ENCODE assay signal across 14 cellular contexts in the genomic region with DNA sequence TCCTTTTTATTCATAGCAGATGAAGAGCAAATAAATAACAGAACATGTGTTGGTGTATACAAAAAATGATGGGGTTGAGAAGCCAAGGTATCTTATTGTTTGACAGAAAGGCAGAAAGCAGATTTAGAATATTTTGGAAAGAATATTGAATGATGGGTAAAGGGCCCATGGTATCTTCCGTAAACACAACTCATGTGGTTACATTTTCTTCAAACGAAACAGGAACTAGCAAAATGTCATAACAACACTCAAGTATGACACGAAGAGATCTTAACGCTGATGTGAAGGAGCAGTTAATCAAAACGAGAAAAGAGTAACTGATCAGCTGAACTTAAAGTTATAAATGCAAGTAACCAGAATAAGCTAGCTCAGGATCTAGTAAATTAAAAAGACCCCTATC.
DNase-seq lines count a peak whose midpoint lies in the region; ATAC-seq, FAIRE-seq and TF ChIP-seq lines count a peak whose summit lies in the region.
"Had no signal": no experiment of that assay in that cellular context is flagged by ENCODE, and none has a peak within 500 bp of the region (broad histone marks: within the 10 kb centered on the region; RNA-seq: fewer than 3 reads in every experiment).

No MANE protein-coding gene starts in this region.

- H3K4me1 Mint-ChIP-seq in chondrocyte (ENCODE audit: low read depth), result no peaks in the 10 kb centered on the region

- H3K36me3 Mint-ChIP-seq in chondrocyte (ENCODE audit: low read depth), result no peaks in the 10 kb centered on the region
- H3K36me3 Mint-ChIP-seq: activated CD4-positive, alpha-beta memory T cell treated with anti-CD3 and anti-CD28 coated beads for 36 hours had no signal

- no TSS peak for BruUV-seq in K562 (replicated peaks; lab: Mats Ljungman, UMichigan)

- no peak for TF ChIP-seq EP300 in K562 (IDR thresholded peaks at IDR 0.05; ENCODE audit: low read length)

- no peaks in the 10 kb centered on the region for H3K9me3 Mint-ChIP-seq in chondrocyte (ENCODE audit: low read depth)
- H3K9me3 Mint-ChIP-seq: activated CD4-positive, alpha-beta memory T cell treated with anti-CD3 and anti-CD28 coated beads for 36 hours had no signal

- H3K9me3 ChIP-seq in K562 (replicated peaks; ENCODE audit: control insufficient read depth, insufficient read depth, low read depth, low read length), result no peaks in the 10 kb centered on the region
- H3K9me3 ChIP-seq: pancreas had no signal

- CTCF ChIA-PET in K562 (lab: Yijun Ruan, JAX; ENCODE audit: low intra/inter-chr PET ratio), result no interaction called here

- peak overlapping the region; percentile 63 for H3K27ac ChIP-seq in HL-60 (replicated peaks)
- H3K27ac ChIP-seq in K562 (ENCODE audit: extremely low read depth, low read depth, low read length), result peak overlapping the region; percentile 20; the same call in 1 of the 3 replicates
- H3K27ac ChIP-seq: pancreas had no signal

- H4K20me1 ChIP-seq in K562 (replicated peaks; ENCODE audit: control insufficient read depth, insufficient read depth, low read length), result no peaks in the 10 kb centered on the region

- ATAC-seq in GM21423 (IDR thresholded peaks at IDR 0.05; ENCODE audit: unreplicated experiment), result peak; percentile 69
- ATAC-seq in K562, result no peak
- no peak for ATAC-seq in HG03196 (IDR thresholded peaks at IDR 0.05; ENCODE audit: unreplicated experiment)
- ATAC-seq: pancreas had no signal

- intact Hi-C loops in K562 (cut with micrococcal nuclease), result no loop called here

- DNase-seq in GM18507 (ENCODE audit: extremely low spot score, insufficient read length, low read depth), result no peak
- DNase-seq in HL-60 (ENCODE audit: low read depth in 1 of 2, low spot score in 1 of 2), result peak; percentile 34 to 45
- peak in 1 of 4 experiments; percentile 15 for DNase-seq in K562 (ENCODE audit: extremely low read depth in 1 of 4, low spot score in 3 of 4)
- no peak for DNase-seq in central memory CD4-positive, alpha-beta T cell
- no peak for DNase-seq in NCI-H345 (lab: John Stamatoyannopoulos, UW)
- DNase-seq in chondrocyte (ENCODE audit: low spot score), result no peak
- DNase-seq: activated CD4-positive, alpha-beta memory T cell treated with anti-CD3 and anti-CD28 coated beads for 36 hours; islet precursor cell; NCI-H187; pancreas; stimulated activated CD4-positive, alpha-beta T cell treated with anti-CD3 and anti-CD28 coated beads, Interleukin-1b, Interleukin-23, amount 100 ng/mL, for 48 hours had no signal

- peak overlapping the region; percentile 82 for H2AFZ ChIP-seq in K562 (ENCODE audit: low read depth, low read length)

- no peak for TF ChIP-seq RAD21 in K562 (CRISPR knock-in tag; conservative IDR thresholded peaks at IDR 0.05 in 1 of 2, IDR thresholded peaks at IDR 0.05 in 1 of 2)

- peaks cover 11% of the 10 kb centered on the region for H3K27me3 Mint-ChIP-seq in chondrocyte (ENCODE audit: low read depth)
- H3K27me3 Mint-ChIP-seq: activated CD4-positive, alpha-beta memory T cell treated with anti-CD3 and anti-CD28 coated beads for 36 hours had no signal

- peaks cover 0 to 6% of the 10 kb centered on the region in 2 experiments; a peak in 2 of 5 replicates for H3K4me1 ChIP-seq in K562 (replicated peaks in 1 of 2; ENCODE audit: control insufficient read depth in 2 of 2, insufficient read depth in 2 of 2, low read length in 2 of 2)
- H3K4me1 ChIP-seq: pancreas had no signal

- H3K4me3 ChIP-seq in HL-60 (replicated peaks; ENCODE audit: insufficient read depth, low read length) (no peak overlapping the region), K562 (no peak overlapping the region)
- H3K4me3 ChIP-seq: pancreas had no signal

- WGBS in K562 (ENCODE audit: insufficient coverage, low coverage, missing lambda C conversion rate), result 0% methylated on average over 5 of the region's 5 CpGs

- no peaks in the 10 kb centered on the region for H3K9me1 ChIP-seq in K562 (ENCODE audit: control insufficient read depth, insufficient read depth, low read length)

- H3K27me3 ChIP-seq in HL-60 (ENCODE audit: insufficient read depth, poor library complexity, severe bottlenecking) (no peaks in the 10 kb centered on the region), K562 (ENCODE audit: control insufficient read depth in 2 of 2, insufficient read depth in 2 of 2, low read length in 2 of 2) (no peaks in the 10 kb centered on the region)
- H3K27me3 ChIP-seq: pancreas had no signal

- no peaks in the 10 kb centered on the region for H3K36me3 ChIP-seq in K562 (ENCODE audit: control insufficient read depth, insufficient read depth, low read length)
- H3K36me3 ChIP-seq: pancreas had no signal

- no peak for TF ChIP-seq CTCF in HL-60 (IDR thresholded peaks at IDR 0.05; ENCODE audit: insufficient read depth, low read length)
- no peak for TF ChIP-seq CTCF in K562 (IDR thresholded peaks at IDR 0.05 in 2 of 3, conservative IDR thresholded peaks at IDR 0.05 in 1 of 3; ENCODE audit: insufficient read depth in 2 of 3, low read depth in 1 of 3, low read length in 3 of 3)
- TF ChIP-seq CTCF in chondrocyte (IDR thresholded peaks at IDR 0.05), result no peak

- FAIRE-seq in GM18507 (lab: Jason Lieb, UNC), result peak; percentile 47
- peak; percentile 40 for FAIRE-seq in K562 (lab: Jason Lieb, UNC)
- FAIRE-seq: astrocyte, pancreas had no signal

- no peak overlapping the region for H3K9ac ChIP-seq in K562 (ENCODE audit: insufficient read depth in 1 of 2, low read depth in 2 of 2, low read length in 2 of 2)

- TF ChIP-seq POLR2A in K562 (conservative IDR thresholded peaks at IDR 0.05), result no peak

- no peak overlapping the region for H3K4me3 Mint-ChIP-seq in chondrocyte (ENCODE audit: unreplicated experiment)
- H3K4me3 Mint-ChIP-seq: activated CD4-positive, alpha-beta memory T cell treated with anti-CD3 and anti-CD28 coated beads for 36 hours had no signal

- H3K27ac Mint-ChIP-seq in chondrocyte (ENCODE audit: unreplicated experiment), result no peak overlapping the region
- H3K27ac Mint-ChIP-seq: activated CD4-positive, alpha-beta memory T cell treated with anti-CD3 and anti-CD28 coated beads for 36 hours had no signal

- in situ Hi-C loops in K562 (cut with MboI), result no loop called here

- peak overlapping the region; percentile 26; the same call in 1 of the 2 replicates for H3K4me2 ChIP-seq in K562 (ENCODE audit: insufficient read depth, low read length)

- H3K79me2 ChIP-seq in K562 (ENCODE audit: control insufficient read depth, insufficient read depth, low read length), result no peaks in the 10 kb centered on the region

- POLR2A ChIA-PET in K562 (lab: Yijun Ruan, JAX), result no interaction called here

TF ChIP-seq in K562, 482 proteins besides CTCF, POLR2A, EP300 and RAD21 (continues in another document):
- TF ChIP-seq NFIX (CRISPR knock-in tag; IDR thresholded peaks at IDR 0.05; ENCODE audit: low read depth) (no peak), SRF (CRISPR knock-in tag; IDR thresholded peaks at IDR 0.05) (no peak), FOSL1 (tag; conservative IDR thresholded peaks at IDR 0.05) (peak; percentile 31; the same call in 1 of the 2 replicates), HDAC6 (IDR thresholded peaks at IDR 0.05; ENCODE audit: low read depth, low read length) (no peak), ZNF561 (CRISPR knock-in tag; conservative IDR thresholded peaks at IDR 0.05) (no peak), ARID1B (IDR thresholded peaks at IDR 0.05) (peak; percentile 34; the same call in 1 of the 2 replicates), ZNF212 (CRISPR knock-in tag; IDR thresholded peaks at IDR 0.05) (no peak), PHF8 (IDR thresholded peaks at IDR 0.05; ENCODE audit: borderline replicate concordance, low read length) (no peak), TAL1 (IDR thresholded peaks at IDR 0.05) (no peak; the same call in 1 of the 2 replicates), ZNF444 (CRISPR knock-in tag; IDR thresholded peaks at IDR 0.05) (no peak), ZNF766 (CRISPR knock-in tag; conservative IDR thresholded peaks at IDR 0.05) (no peak), HNRNPK (IDR thresholded peaks at IDR 0.05; ENCODE audit: low read depth, low read length, poor library complexity, severe bottlenecking) (no peak), FOXP1 (CRISPR knock-in tag; IDR thresholded peaks at IDR 0.05) (no peak), ELF2 (CRISPR knock-in tag; IDR thresholded peaks at IDR 0.05) (peak; percentile 64; the same call in 1 of the 2 replicates), TCF3 (CRISPR knock-in tag; IDR thresholded peaks at IDR 0.05) (peak; percentile 52)
- TF ChIP-seq, protein P1, sequence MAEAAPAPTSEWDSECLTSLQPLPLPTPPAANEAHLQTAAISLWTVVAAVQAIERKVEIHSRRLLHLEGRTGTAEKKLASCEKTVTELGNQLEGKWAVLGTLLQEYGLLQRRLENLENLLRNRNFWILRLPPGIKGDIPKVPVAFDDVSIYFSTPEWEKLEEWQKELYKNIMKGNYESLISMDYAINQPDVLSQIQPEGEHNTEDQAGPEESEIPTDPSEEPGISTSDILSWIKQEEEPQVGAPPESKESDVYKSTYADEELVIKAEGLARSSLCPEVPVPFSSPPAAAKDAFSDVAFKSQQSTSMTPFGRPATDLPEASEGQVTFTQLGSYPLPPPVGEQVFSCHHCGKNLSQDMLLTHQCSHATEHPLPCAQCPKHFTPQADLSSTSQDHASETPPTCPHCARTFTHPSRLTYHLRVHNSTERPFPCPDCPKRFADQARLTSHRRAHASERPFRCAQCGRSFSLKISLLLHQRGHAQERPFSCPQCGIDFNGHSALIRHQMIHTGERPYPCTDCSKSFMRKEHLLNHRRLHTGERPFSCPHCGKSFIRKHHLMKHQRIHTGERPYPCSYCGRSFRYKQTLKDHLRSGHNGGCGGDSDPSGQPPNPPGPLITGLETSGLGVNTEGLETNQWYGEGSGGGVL (CRISPR knock-in tag; IDR thresholded peaks at IDR 0.05), result no peak
- TF ChIP-seq, protein P2, sequence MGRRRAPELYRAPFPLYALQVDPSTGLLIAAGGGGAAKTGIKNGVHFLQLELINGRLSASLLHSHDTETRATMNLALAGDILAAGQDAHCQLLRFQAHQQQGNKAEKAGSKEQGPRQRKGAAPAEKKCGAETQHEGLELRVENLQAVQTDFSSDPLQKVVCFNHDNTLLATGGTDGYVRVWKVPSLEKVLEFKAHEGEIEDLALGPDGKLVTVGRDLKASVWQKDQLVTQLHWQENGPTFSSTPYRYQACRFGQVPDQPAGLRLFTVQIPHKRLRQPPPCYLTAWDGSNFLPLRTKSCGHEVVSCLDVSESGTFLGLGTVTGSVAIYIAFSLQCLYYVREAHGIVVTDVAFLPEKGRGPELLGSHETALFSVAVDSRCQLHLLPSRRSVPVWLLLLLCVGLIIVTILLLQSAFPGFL (CRISPR knock-in tag; IDR thresholded peaks at IDR 0.05), result no peak

Comparison
In these comparisons a context has a peak if more than half of its experiments do, and no peak if none do; other contexts are left out.
1. DNase-seq: peak in HL-60 (2 of 2); none in GM18507 (single experiment), central memory CD4-positive, alpha-beta T cell (single experiment), NCI-H345 (single experiment) and chondrocyte (single experiment).